20 cellular contexts compared by ENCODE assay signal in genomic region chr3:13104511-13104910, GRCh38. TPM values are rescaled to one million over a fixed set of nuclear protein-coding genes. Genes with fewer than 3 reads are reported as not detected.
DNase-seq lines count a peak whose midpoint lies in the region; ATAC-seq and TF ChIP-seq lines count a peak whose summit lies in the region.
"Had no signal": no experiment of that assay in that cellular context is flagged by ENCODE, and none has a peak within 500 bp of the region (broad histone marks: within the 10 kb centered on the region; RNA-seq: fewer than 3 reads in every experiment).

No MANE protein-coding gene starts in this region.

- POLR2A ChIA-PET in PC-3 (lab: Charles Lee; ENCODE audit: unreplicated experiment) = no interaction called here

- TF ChIP-seq POLR2A in spleen (IDR thresholded peaks at IDR 0.05) = no peak

- no peak overlapping the region for H2AFZ ChIP-seq in PC-3 (ENCODE audit: low read length)

- H3K36me3 ChIP-seq in heart right ventricle = no peaks in the 10 kb centered on the region
- H3K36me3 ChIP-seq in PC-3 (ENCODE audit: low read depth, low read length) = no peaks in the 10 kb centered on the region
- H3K36me3 ChIP-seq in left lung = no peaks in the 10 kb centered on the region
- no peaks in the 10 kb centered on the region for H3K36me3 ChIP-seq in spleen
- H3K36me3 ChIP-seq: Peyer's patch had no signal

- no peak overlapping the region for H3K4me3 ChIP-seq in heart right ventricle
- H3K4me3 ChIP-seq in PC-3 (ENCODE audit: low read length) = no peak overlapping the region
- no peak overlapping the region for H3K4me3 ChIP-seq in left lung
- H3K4me3 ChIP-seq in spleen = no peak overlapping the region
- H3K4me3 ChIP-seq: Peyer's patch had no signal

- no peak overlapping the region for H3K27ac ChIP-seq in heart right ventricle
- H3K27ac ChIP-seq in PC-3 (ENCODE audit: low read length) = peak overlapping the region; percentile 99
- no peak overlapping the region for H3K27ac ChIP-seq in left lung
- H3K27ac ChIP-seq in spleen = no peak overlapping the region
- H3K27ac ChIP-seq: Peyer's patch had no signal

- no peaks in the 10 kb centered on the region for H4K20me1 ChIP-seq in PC-3 (ENCODE audit: low read length)

- H3K9ac ChIP-seq in PC-3 (ENCODE audit: low read length) = no peak overlapping the region

- H3K9me2 ChIP-seq in PC-3 (replicated peaks; ENCODE audit: low read length) = no peaks in the 10 kb centered on the region

- H3K4me2 ChIP-seq in PC-3 (ENCODE audit: low read length) = no peak overlapping the region

- H3K4me1 ChIP-seq in heart right ventricle (no peaks in the 10 kb centered on the region), PC-3 (ENCODE audit: insufficient read depth, low read length) (peaks cover 49% of the 10 kb centered on the region), left lung (no peaks in the 10 kb centered on the region), spleen (no peaks in the 10 kb centered on the region)
- H3K4me1 ChIP-seq: Peyer's patch had no signal

- CTCF ChIA-PET in PC-3 (lab: Charles Lee) = no interaction called here

- BruUV-seq in PC-3 (replicated peaks; lab: Mats Ljungman, UMichigan) = no TSS peak

- H3K27me3 ChIP-seq in heart right ventricle = peaks cover 0 to 2% (median 0%) of the 10 kb centered on the region in 7 donors
- no peaks in the 10 kb centered on the region for H3K27me3 ChIP-seq in PC-3 (ENCODE audit: low read length)
- no peaks in the 10 kb centered on the region for H3K27me3 ChIP-seq in left lung
- H3K27me3 ChIP-seq in spleen (replicated peaks in 1 of 7) = no peaks in the 10 kb centered on the region
- H3K27me3 ChIP-seq: Peyer's patch had no signal

- TF ChIP-seq CTCF in heart right ventricle (IDR thresholded peaks at IDR 0.05) (no peak), PC-3 (conservative IDR thresholded peaks at IDR 0.05; ENCODE audit: low read depth, low read length) (no peak), left lung (IDR thresholded peaks at IDR 0.05) (no peak), spleen (IDR thresholded peaks at IDR 0.05 in 8 of 11, conservative IDR thresholded peaks at IDR 0.05 in 3 of 11) (no peak)

- H3K9me3 ChIP-seq in heart right ventricle (no peaks in the 10 kb centered on the region), PC-3 (ENCODE audit: low read length) (no peaks in the 10 kb centered on the region), left lung (no peaks in the 10 kb centered on the region), spleen (peaks cover 0 to 3% (median 0%) of the 10 kb centered on the region in 8 donors)
- H3K9me3 ChIP-seq: Peyer's patch had no signal

- H3K79me2 ChIP-seq in PC-3 (ENCODE audit: low read length) = peaks cover 17% of the 10 kb centered on the region

- WGBS in heart right ventricle, 2 donors = 83 to 84% methylated on average over 12 of the region's 12 CpGs
- 87 to 91% (median 90%) methylated on average over 12 of the region's 12 CpGs for WGBS in spleen, 5 donors

- intact Hi-C loops in Right ventricle myocardium superior (cut with DNase I) (no loop called here), heart right ventricle (cut with DNase I) (no loop called here), PC-3 (cut with micrococcal nuclease) (no loop called here), left lung (cut with DNase I) (no loop called here), spleen (cut with DNase I; ENCODE audit: low total_unique reads) (no loop called here)

- ATAC-seq in Right ventricle myocardium superior (ENCODE audit: poor library complexity) = no peak
- no peak for ATAC-seq in heart right ventricle
- ATAC-seq in PC-3 = no peak
- no peak for ATAC-seq in left lung
- no peak for ATAC-seq in HG03442 (IDR thresholded peaks at IDR 0.05; ENCODE audit: unreplicated experiment)
- ATAC-seq: HCT116 had no signal

- peaks cover 9% of the 10 kb centered on the region for H3F3A ChIP-seq in PC-3 (ENCODE audit: low read length, unreplicated experiment)

- DNase-seq in Right ventricle myocardium superior = peak; percentile 2
- no peak for DNase-seq in heart right ventricle
- no peak for DNase-seq in PC-3
- peak; percentile 18 to 55 for DNase-seq in left lung
- DNase-seq in spleen = peak; percentile 64
- no peak for DNase-seq in HuH-7 (ENCODE audit: low spot score)
- DNase-seq in HPDE6-E6E7 (ENCODE audit: extremely low spot score) = no peak
- DNase-seq: 8988T, C1 segment of cervical spinal cord, GOT3, Karpas-422, MV-4-11, NCI-H1105 treated with DMSO at 0.1 percent for 48 hours, NCI-H2081, NCI-H2171 treated with DMSO at 0.1 percent for 48 hours, NCI-H524 treated with DMSO at 0.1 percent for 48 hours, NCI-H82 had no signal

RNA-seq across cellular contexts. Expression of gene IQSEC1, which starts 31.3 kb away (rescaled TPM):
- total RNA-seq in Right ventricle myocardium superior (78.6 TPM), heart right ventricle (10 to 100 TPM; 55.9 to 73.9 (median 60.7) TPM), PC-3 (2014; rRNA removed) (37.9 and 56.2 TPM in 2 replicates), left lung (10 to 100 TPM; 38.7 to 57.0 TPM), spleen (100 to 1,000 TPM; 107 to 170 (median 123) TPM)
- polyA plus RNA-seq in heart right ventricle (10 to 100 TPM; 13.1 to 29.7 TPM), spleen (10 to 100 TPM; 23.0 to 39.1 (median 38.7) TPM)

Comparison
In these comparisons a context has a peak if more than half of its experiments do, and no peak if none do; other contexts are left out.
1. DNase-seq: peak in Right ventricle myocardium superior (single experiment), left lung (2 of 2) and spleen (single experiment); none in heart right ventricle (0 of 2), PC-3 (single experiment), HuH-7 (single experiment) and HPDE6-E6E7 (single experiment).